ENCODE assay signal across 9 cellular contexts in the genomic region with DNA sequence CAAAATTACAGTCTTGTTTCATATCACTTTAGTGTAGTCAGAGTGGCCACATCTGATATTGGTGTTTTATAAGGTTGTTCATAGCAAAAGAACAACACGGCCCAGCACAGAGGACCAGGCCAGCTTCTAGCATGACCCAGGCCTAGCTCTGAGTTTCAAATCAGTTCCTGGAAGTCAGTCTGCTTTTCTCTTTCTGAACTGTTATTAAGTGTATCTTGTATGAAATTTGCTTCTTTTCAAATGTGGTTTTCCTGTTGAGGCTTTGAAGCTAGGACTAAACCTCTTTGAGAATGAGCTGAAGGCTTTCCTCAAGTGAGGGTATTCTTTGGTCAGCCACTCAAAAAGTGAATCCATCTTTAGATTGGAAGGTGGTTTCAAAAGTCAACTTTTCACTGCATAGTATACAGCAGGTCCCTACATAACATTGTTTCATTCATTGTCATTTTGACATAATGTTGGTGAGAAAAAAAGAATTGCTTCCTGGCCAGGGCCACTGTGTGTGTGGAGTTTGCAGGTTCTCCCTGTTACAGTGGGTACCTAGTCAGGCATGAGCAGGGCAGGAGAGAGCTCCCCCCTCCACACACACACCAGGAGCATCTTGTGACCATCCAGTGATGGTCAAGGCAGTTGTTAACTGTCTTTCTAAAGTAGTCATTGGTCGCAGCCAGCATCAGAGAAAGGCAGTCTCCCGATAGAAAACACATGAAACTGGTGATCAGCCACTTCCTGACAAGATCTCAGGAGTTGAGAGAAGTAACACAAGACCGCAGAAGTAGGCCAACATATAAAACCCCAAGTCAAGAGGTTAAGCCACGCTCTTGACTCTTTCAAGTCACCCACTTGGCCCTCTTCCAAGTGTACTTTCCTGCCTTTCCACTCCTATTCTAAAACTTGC. TPM values are rescaled to one million over a fixed set of nuclear protein-coding genes. Genes with fewer than 3 reads are reported as not detected.
A peak's percentile ranks its signal among the peaks of the same experiment; 100 is the strongest.
DNase-seq lines count a peak whose midpoint lies in the region; ATAC-seq and TF ChIP-seq lines count a peak whose summit lies in the region.
"Had no signal": no experiment of that assay in that cellular context is flagged by ENCODE, and none has a peak within 500 bp of the region (broad histone marks: within the 10 kb centered on the region; RNA-seq: fewer than 3 reads in every experiment).

No MANE protein-coding gene starts in this region.

- no peak for TF ChIP-seq CTCF in GM20000 (IDR thresholded peaks at IDR 0.05; ENCODE audit: extremely low read depth, missing control alignments)

- peak; percentile 48 for DNase-seq in HT1080 (ENCODE audit: low read depth)
- peak; percentile 21 for DNase-seq in activated CD8-positive, alpha-beta memory T cell treated with anti-CD3 and anti-CD28 coated beads, Interleukin-2, amount 50 U/mL, for 1 hour (ENCODE audit: extremely low read depth)
- peak; percentile 24 for DNase-seq in stimulated activated CD4-positive, alpha-beta T cell treated with anti-CD3 and anti-CD28 coated beads, Interleukin-1b, Interleukin-23, amount 100 ng/mL, for 48 hours
- DNase-seq in NOMO-1 treated with dmso at 0.1 percent for 144 hours (lab: John Stamatoyannopoulos, UW; ENCODE audit: unreplicated experiment) = no peak
- DNase-seq in substantia nigra (lab: John Stamatoyannopoulos, UW) = no peak
- DNase-seq in NCI-H345 treated with DMSO at 0.1 percent for 48 hours (lab: John Stamatoyannopoulos, UW; ENCODE audit: unreplicated experiment) = no peak
- no peak for DNase-seq in GM20000 (ENCODE audit: low spot score)
- DNase-seq: pancreas had no signal

- H3K27ac ChIP-seq in substantia nigra (ENCODE audit: low read depth, low read length, poor library complexity, severe bottlenecking) = no peak overlapping the region
- H3K27ac ChIP-seq: pancreas had no signal

- peak; percentile 73 for ATAC-seq in GM19452 (IDR thresholded peaks at IDR 0.05; ENCODE audit: unreplicated experiment)

RNA-seq across cellular contexts. Expression of gene ACAA2, which starts 6.7 kb away (rescaled TPM):
- total RNA-seq in HT1080 (2014; rRNA removed; shearing (Covaris generic)) = 32.2 and 36.7 TPM in 2 replicates
- 29.9 and 30.7 TPM in 2 replicates for polyA plus RNA-seq in HT1080 (2015; cell fraction: cytosol; rRNA removed)
- polyA plus RNA-seq in HT1080 (2015; cell fraction: nucleus; rRNA removed) = 21.2 and 25.4 TPM in 2 replicates

Comparison
In these comparisons a context has a peak if more than half of its experiments do, and no peak if none do; other contexts are left out.
1. DNase-seq: peak in HT1080 (single experiment), activated CD8-positive, alpha-beta memory T cell treated with anti-CD3 and anti-CD28 coated beads, Interleukin-2, amount 50 U/mL, for 1 hour (single experiment) and stimulated activated CD4-positive, alpha-beta T cell treated with anti-CD3 and anti-CD28 coated beads, Interleukin-1b, Interleukin-23, amount 100 ng/mL, for 48 hours (single experiment); none in NOMO-1 treated with dmso at 0.1 percent for 144 hours (single experiment), substantia nigra (0 of 49), NCI-H345 treated with DMSO at 0.1 percent for 48 hours (single experiment) and GM20000 (single experiment).